Comparison of ENCODE assay signal across 17 cellular contexts in genomic region chr3:11995061-11995460, GRCh38. TPM values are rescaled to one million over a fixed set of nuclear protein-coding genes. Genes with fewer than 3 reads are reported as not detected.
DNase-seq lines count a peak whose midpoint lies in the region; ATAC-seq and TF ChIP-seq lines count a peak whose summit lies in the region.
"Had no signal": no experiment of that assay in that cellular context is flagged by ENCODE, and none has a peak within 500 bp of the region (broad histone marks: within the 10 kb centered on the region; RNA-seq: fewer than 3 reads in every experiment).

No MANE protein-coding gene starts in this region.

- peaks cover 14% of the 10 kb centered on the region for H3K27me3 Mint-ChIP-seq in nephron progenitor cell (ENCODE audit: low read depth, poor library complexity)

- peak; percentile 40 to 72 (median 56) for DNase-seq in NCI-H1417 (lab: John Stamatoyannopoulos, UW)
- no peak for DNase-seq in NCI-H1417 treated with DMSO at 0.1 percent for 48 hours (lab: John Stamatoyannopoulos, UW)
- peak; percentile 75 for DNase-seq in NCI-H2171 (lab: John Stamatoyannopoulos, UW)
- DNase-seq in SHP77 (lab: John Stamatoyannopoulos, UW) = peak; percentile 27 to 47
- DNase-seq in nephron progenitor cell = peak; percentile 47
- no peak for DNase-seq in sciatic nerve (ENCODE audit: low spot score)
- no peak for DNase-seq in AG08395 (ENCODE audit: low spot score)
- DNase-seq: activated CD4-positive, alpha-beta T cell treated with anti-CD3 and anti-CD28 coated beads for 48 hours; activated T-cell treated with anti-CD3 and anti-CD28 coated beads, Interleukin-2, amount 50 U/mL, for 48 hours; hippocampal formation; KG1; lower lobe of right lung; nucleus accumbens; stimulated activated CD4-positive, alpha-beta T cell treated with anti-CD3 and anti-CD28 coated beads, Interleukin-12 subunit alpha, Interleukin-12 subunit beta, amount 100 ng/mL, for 4 hours; SW 1271; thyroid gland had no signal

- no peak for TF ChIP-seq CTCF in nephron progenitor cell (IDR thresholded peaks at IDR 0.05)

- no peaks in the 10 kb centered on the region for H3K36me3 Mint-ChIP-seq in nephron progenitor cell (ENCODE audit: low read depth)

- H3K9me3 Mint-ChIP-seq in nephron progenitor cell = no peaks in the 10 kb centered on the region

- no peak overlapping the region for H3K4me3 Mint-ChIP-seq in nephron progenitor cell

- H3K27ac Mint-ChIP-seq in nephron progenitor cell = no peak overlapping the region

- no peak for ATAC-seq in sciatic nerve
- no peak for ATAC-seq in HG03571 (IDR thresholded peaks at IDR 0.05; ENCODE audit: unreplicated experiment)
- ATAC-seq: lower lobe of right lung had no signal

- intact Hi-C loops in sciatic nerve (cut with DNase I) = no loop called here

- H3K4me1 Mint-ChIP-seq in nephron progenitor cell = no peaks in the 10 kb centered on the region

RNA-seq across cellular contexts. Expression of gene SYN2, which starts 9.1 kb away (rescaled TPM):
- 3.9 TPM for total RNA-seq in sciatic nerve

Comparison
In these comparisons a context has a peak if more than half of its experiments do, and no peak if none do; other contexts are left out.
1. DNase-seq: peak in NCI-H1417 (3 of 3), NCI-H2171 (single experiment), SHP77 (2 of 2) and nephron progenitor cell (single experiment); none in NCI-H1417 treated with DMSO at 0.1 percent for 48 hours (single experiment), sciatic nerve (single experiment) and AG08395 (single experiment).